31 cellular contexts compared by ENCODE assay signal in the genomic region with DNA sequence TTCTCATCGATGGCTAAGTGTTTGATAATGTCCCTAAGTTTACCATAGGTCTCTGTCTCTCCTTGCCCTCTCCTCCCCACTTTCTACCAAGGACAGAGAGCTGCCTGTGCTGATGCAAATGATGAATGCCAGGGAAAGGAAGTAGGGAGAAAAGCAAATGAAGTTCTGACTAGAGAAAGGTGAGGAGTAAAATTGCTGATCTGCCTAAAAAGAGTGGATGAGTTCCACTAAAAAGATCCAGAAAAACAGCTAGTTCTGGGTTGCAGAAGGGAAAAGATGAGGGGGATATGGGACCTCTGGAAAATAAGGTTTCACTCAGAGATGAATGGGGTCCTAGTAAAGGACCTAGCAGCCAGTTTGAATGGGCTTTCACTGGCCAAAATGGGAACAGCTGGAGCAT. TPM values are rescaled to one million over a fixed set of nuclear protein-coding genes. Genes with fewer than 3 reads are reported as not detected.
"Had no signal": no experiment of that assay in that cellular context is flagged by ENCODE, and none has a peak within 500 bp of the region (broad histone marks: within the 10 kb centered on the region; RNA-seq: fewer than 3 reads in every experiment).

No MANE protein-coding gene starts in this region.

- H3K27me3 ChIP-seq: esophagus muscularis mucosa, foreskin keratinocyte, gastroesophageal sphincter, neutrophil, stomach, testis, tibial artery had no signal

- H3K4me1 Mint-ChIP-seq: immature natural killer cell; neural crest cell; stimulated activated effector memory CD8-positive, alpha-beta T cell treated with anti-CD3 and anti-CD28 coated beads, Interleukin-12 subunit alpha, Interleukin-12 subunit beta, amount 100 ng/mL, for 72 hours had no signal

- H3K27ac Mint-ChIP-seq: immature natural killer cell; mesothelial cell of epicardium; natural killer cell treated with Interleukin-12 subunit alpha and Interleukin-12 subunit beta and Interleukin-15 and Interleukin-18, amount 100 ng/mL, for 72 hours; stimulated activated effector memory CD8-positive, alpha-beta T cell treated with anti-CD3 and anti-CD28 coated beads, Interleukin-12 subunit alpha, Interleukin-12 subunit beta, amount 100 ng/mL, for 72 hours; type B pancreatic cell had no signal

- H3K4me1 ChIP-seq: testis, tibial artery had no signal

- H3K9me3 ChIP-seq: esophagus muscularis mucosa, gastroesophageal sphincter, mucosa of descending colon, neutrophil, psoas muscle, stomach, testis, tibial artery had no signal

- H3K36me3 Mint-ChIP-seq: immature natural killer cell; natural killer cell treated with Interleukin-12 subunit alpha and Interleukin-12 subunit beta and Interleukin-15 and Interleukin-18, amount 100 ng/mL, for 72 hours; stimulated activated effector memory CD8-positive, alpha-beta T cell treated with anti-CD3 and anti-CD28 coated beads, Interleukin-12 subunit alpha, Interleukin-12 subunit beta, amount 100 ng/mL, for 72 hours had no signal

- ATAC-seq: foreskin keratinocyte; gastroesophageal sphincter; mucosa of descending colon; natural killer cell treated with Interleukin-12 subunit alpha and Interleukin-12 subunit beta and Interleukin-15 and Interleukin-18, amount 100 ng/mL, for 72 hours; psoas muscle; sciatic nerve; stimulated activated effector memory CD8-positive, alpha-beta T cell treated with anti-CD3 and anti-CD28 coated beads, Interleukin-12 subunit alpha, Interleukin-12 subunit beta, amount 100 ng/mL, for 72 hours had no signal

- H3K27ac ChIP-seq: dorsolateral prefrontal cortex, foreskin keratinocyte, neutrophil, psoas muscle, testis, tibial artery had no signal

- DNase-seq: cerebellar nuclear complex; dorsolateral prefrontal cortex; effector CD4-positive, alpha-beta T cell; immature natural killer cell; islet precursor cell; kidney glomerular epithelial cell; mesenchymal stem cell; mucosa of descending colon; naive B cell; posterior cingulate gyrus; psoas muscle; stimulated activated CD4-positive, alpha-beta T cell treated with anti-CD3 and anti-CD28 coated beads, Interleukin-12 subunit alpha, Interleukin-12 subunit beta, amount 100 ng/mL, for 4 hours; stimulated activated CD4-positive, alpha-beta T cell treated with anti-CD3 and anti-CD28 coated beads, Interleukin-2, amount 100 ng/mL, for 24 hours; stimulated activated CD4-positive, alpha-beta T cell treated with anti-CD3 and anti-CD28 coated beads, Interleukin-4, amount 100 ng/mL, for 24 hours; stimulated activated naive CD4-positive, alpha-beta T cell treated with Interleukin-2 at 50 U/mL for 16 hours; stomach; substantia nigra; testis; tibial artery had no signal

- H3K4me2 ChIP-seq: smooth muscle cell had no signal

- H3K4me3 Mint-ChIP-seq: immature natural killer cell; mesothelial cell of epicardium; naive B cell; natural killer cell treated with Interleukin-12 subunit alpha and Interleukin-12 subunit beta and Interleukin-15 and Interleukin-18, amount 100 ng/mL, for 72 hours; neural crest cell; stimulated activated effector memory CD8-positive, alpha-beta T cell treated with anti-CD3 and anti-CD28 coated beads, Interleukin-12 subunit alpha, Interleukin-12 subunit beta, amount 100 ng/mL, for 72 hours; type B pancreatic cell had no signal

- H3K4me3 ChIP-seq: dorsolateral prefrontal cortex, esophagus muscularis mucosa, gastroesophageal sphincter, mucosa of descending colon, psoas muscle, smooth muscle cell, stomach, testis, tibial artery had no signal

- H3K9me3 Mint-ChIP-seq: immature natural killer cell; mesothelial cell of epicardium; naive B cell; natural killer cell treated with Interleukin-12 subunit alpha and Interleukin-12 subunit beta and Interleukin-15 and Interleukin-18, amount 100 ng/mL, for 72 hours; neural crest cell; stimulated activated effector memory CD8-positive, alpha-beta T cell treated with anti-CD3 and anti-CD28 coated beads, Interleukin-12 subunit alpha, Interleukin-12 subunit beta, amount 100 ng/mL, for 72 hours; type B pancreatic cell had no signal

- H3K27me3 Mint-ChIP-seq: type B pancreatic cell had no signal

- H3K36me3 ChIP-seq: neutrophil, stomach, tibial artery had no signal

RNA-seq across cellular contexts. Expression of a gene that starts 13.8 kb away (rescaled TPM):
- total RNA-seq: natural killer cell treated with Interleukin-12 subunit alpha and Interleukin-12 subunit beta and Interleukin-15 and Interleukin-18, amount 100 ng/mL, for 72 hours had no signal
- polyA plus RNA-seq: fibroblast of lung had no signal
